8 cellular contexts compared by ENCODE assay signal in the genomic region with DNA sequence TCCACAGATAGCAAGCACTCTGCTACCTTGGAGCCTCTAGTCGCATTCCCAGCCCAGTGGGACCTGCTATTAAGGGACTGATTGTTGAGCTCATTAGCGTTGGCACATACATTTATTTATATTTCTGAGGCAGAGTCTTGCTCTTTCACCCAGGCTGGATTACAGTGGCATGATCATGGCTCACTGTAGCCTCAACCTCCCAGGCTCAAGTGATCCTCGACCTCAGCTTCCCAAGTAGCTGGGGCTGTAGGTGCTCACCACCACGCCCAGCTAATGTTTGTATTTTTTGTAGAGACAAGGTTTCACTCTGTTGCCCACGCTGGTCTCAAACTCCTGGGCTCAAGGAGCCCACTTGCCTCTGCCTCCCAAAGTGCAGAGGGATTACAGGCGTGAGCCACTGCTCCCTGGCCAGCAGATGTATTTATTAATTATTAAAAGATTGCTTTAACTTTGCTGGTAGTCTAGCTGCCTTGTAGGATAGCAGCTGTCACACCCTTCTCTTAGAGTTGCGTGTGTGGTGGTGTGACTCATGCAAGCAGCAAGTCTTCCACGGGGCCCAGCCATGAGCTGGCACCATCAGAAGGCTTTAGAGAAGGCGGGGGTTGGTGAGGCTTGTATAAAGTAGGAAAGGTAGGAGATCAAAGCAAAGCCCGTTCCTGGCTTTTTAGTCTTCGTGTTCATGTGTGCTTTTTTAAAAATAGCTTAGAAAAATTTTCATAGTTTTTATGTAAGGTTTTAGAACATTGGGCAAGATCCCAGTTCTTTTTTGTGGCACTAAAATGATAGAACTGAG. TPM values are rescaled to one million over a fixed set of nuclear protein-coding genes. Genes with fewer than 3 reads are reported as not detected.
DNase-seq lines count a peak whose midpoint lies in the region; ATAC-seq and TF ChIP-seq lines count a peak whose summit lies in the region.

No MANE protein-coding gene starts in this region.

- H3K27ac ChIP-seq in angular gyrus (ENCODE audit: low read depth, low read length) = peak overlapping the region; percentile 53

- H3K27ac Mint-ChIP-seq in natural killer cell treated with Interleukin-12 subunit alpha and Interleukin-12 subunit beta and Interleukin-15 and Interleukin-18, amount 100 ng/mL, for 72 hours = peak overlapping the region in 1 of 2 donors; percentile 7
- H3K27ac Mint-ChIP-seq in CD14-positive monocyte = no peak overlapping the region

- ATAC-seq in natural killer cell treated with Interleukin-12 subunit alpha and Interleukin-12 subunit beta and Interleukin-15 and Interleukin-18, amount 100 ng/mL, for 72 hours = peak; percentile 87 to 93
- ATAC-seq in Right ventricle myocardium superior (ENCODE audit: poor library complexity) = no peak

- intact Hi-C loops in Right ventricle myocardium superior (cut with DNase I) (no loop called here), CD14-positive monocyte (cut with micrococcal nuclease) (no loop called here)

- H3K27me3 Mint-ChIP-seq in natural killer cell treated with Interleukin-12 subunit alpha and Interleukin-12 subunit beta and Interleukin-15 and Interleukin-18, amount 100 ng/mL, for 72 hours = no peaks in the 10 kb centered on the region
- no peaks in the 10 kb centered on the region for H3K27me3 Mint-ChIP-seq in CD14-positive monocyte (ENCODE audit: low read depth in 3 of 3)

- TF ChIP-seq CTCF in CD14-positive monocyte (IDR thresholded peaks at IDR 0.05) = no peak

- DNase-seq in AG08395 (ENCODE audit: low spot score) (peak; percentile 91), NOMO-1 treated with DMSO at 0.1 percent for 48 hours (lab: John Stamatoyannopoulos, UW; ENCODE audit: unreplicated experiment) (peak; percentile 50), Right ventricle myocardium superior (no peak), ecto neural progenitor cell (ENCODE audit: low spot score) (no peak), NCI-H146 (lab: John Stamatoyannopoulos, UW) (no peak), CD14-positive monocyte (ENCODE audit: low spot score) (no peak)
- DNase-seq in natural killer cell treated with Interleukin-12 subunit alpha and Interleukin-12 subunit beta and Interleukin-15 and Interleukin-18, amount 100 ng/mL, for 72 hours (ENCODE audit: low spot score) = no peak

- peak overlapping the region; percentile 1 for H3K4me3 Mint-ChIP-seq in natural killer cell treated with Interleukin-12 subunit alpha and Interleukin-12 subunit beta and Interleukin-15 and Interleukin-18, amount 100 ng/mL, for 72 hours
- no peak overlapping the region for H3K4me3 Mint-ChIP-seq in CD14-positive monocyte

- H3K4me1 Mint-ChIP-seq in natural killer cell treated with Interleukin-12 subunit alpha and Interleukin-12 subunit beta and Interleukin-15 and Interleukin-18, amount 100 ng/mL, for 72 hours (ENCODE audit: low read depth in 2 of 2) = peaks cover 16 to 19% of the 10 kb centered on the region in 2 donors
- peaks cover 22% of the 10 kb centered on the region for H3K4me1 Mint-ChIP-seq in CD14-positive monocyte

- H3K36me3 Mint-ChIP-seq in natural killer cell treated with Interleukin-12 subunit alpha and Interleukin-12 subunit beta and Interleukin-15 and Interleukin-18, amount 100 ng/mL, for 72 hours = peaks cover 19% of the 10 kb centered on the region
- H3K36me3 Mint-ChIP-seq in CD14-positive monocyte = peaks cover 90 to 94% of the 10 kb centered on the region in 2 donors

- H3K9me3 Mint-ChIP-seq in natural killer cell treated with Interleukin-12 subunit alpha and Interleukin-12 subunit beta and Interleukin-15 and Interleukin-18, amount 100 ng/mL, for 72 hours = no peaks in the 10 kb centered on the region
- no peaks in the 10 kb centered on the region for H3K9me3 Mint-ChIP-seq in CD14-positive monocyte

RNA-seq across cellular contexts. Expression of a gene that starts 16.5 kb away (rescaled TPM):
- 10 to 100 TPM in 1 of 2 donors, 1 to 10 TPM in 1; 9.6 to 13.8 TPM for total RNA-seq in natural killer cell treated with Interleukin-12 subunit alpha and Interleukin-12 subunit beta and Interleukin-15 and Interleukin-18, amount 100 ng/mL, for 72 hours
- total RNA-seq in Right ventricle myocardium superior = 3.2 TPM
- polyA plus RNA-seq in CD14-positive monocyte = 1 to 10 TPM; 6.6 to 7.3 TPM

RNA-seq across cellular contexts. Expression of a gene that starts 40.5 kb away (rescaled TPM):
- total RNA-seq in natural killer cell treated with Interleukin-12 subunit alpha and Interleukin-12 subunit beta and Interleukin-15 and Interleukin-18, amount 100 ng/mL, for 72 hours = not detected
- not detected for total RNA-seq in Right ventricle myocardium superior
- polyA plus RNA-seq in CD14-positive monocyte = not detected

RNA-seq across cellular contexts. Expression of a gene that starts 40.7 kb away (rescaled TPM):
- 100 to 1,000 TPM in 1 of 2 donors, 10 to 100 TPM in 1; 74.6 to 119 TPM for total RNA-seq in natural killer cell treated with Interleukin-12 subunit alpha and Interleukin-12 subunit beta and Interleukin-15 and Interleukin-18, amount 100 ng/mL, for 72 hours
- total RNA-seq in Right ventricle myocardium superior = 6.8 TPM
- 1 to 10 TPM; 1.1 to 1.4 TPM for polyA plus RNA-seq in CD14-positive monocyte

Comparison
In these comparisons a context has a peak if more than half of its experiments do, and no peak if none do; other contexts are left out.
1. DNase-seq: peak in AG08395 (single experiment) and NOMO-1 treated with DMSO at 0.1 percent for 48 hours (single experiment); none in natural killer cell treated with Interleukin-12 subunit alpha and Interleukin-12 subunit beta and Interleukin-15 and Interleukin-18, amount 100 ng/mL, for 72 hours (single experiment), Right ventricle myocardium superior (single experiment), ecto neural progenitor cell (single experiment), NCI-H146 (single experiment) and CD14-positive monocyte (single experiment).